In the genomic region with DNA sequence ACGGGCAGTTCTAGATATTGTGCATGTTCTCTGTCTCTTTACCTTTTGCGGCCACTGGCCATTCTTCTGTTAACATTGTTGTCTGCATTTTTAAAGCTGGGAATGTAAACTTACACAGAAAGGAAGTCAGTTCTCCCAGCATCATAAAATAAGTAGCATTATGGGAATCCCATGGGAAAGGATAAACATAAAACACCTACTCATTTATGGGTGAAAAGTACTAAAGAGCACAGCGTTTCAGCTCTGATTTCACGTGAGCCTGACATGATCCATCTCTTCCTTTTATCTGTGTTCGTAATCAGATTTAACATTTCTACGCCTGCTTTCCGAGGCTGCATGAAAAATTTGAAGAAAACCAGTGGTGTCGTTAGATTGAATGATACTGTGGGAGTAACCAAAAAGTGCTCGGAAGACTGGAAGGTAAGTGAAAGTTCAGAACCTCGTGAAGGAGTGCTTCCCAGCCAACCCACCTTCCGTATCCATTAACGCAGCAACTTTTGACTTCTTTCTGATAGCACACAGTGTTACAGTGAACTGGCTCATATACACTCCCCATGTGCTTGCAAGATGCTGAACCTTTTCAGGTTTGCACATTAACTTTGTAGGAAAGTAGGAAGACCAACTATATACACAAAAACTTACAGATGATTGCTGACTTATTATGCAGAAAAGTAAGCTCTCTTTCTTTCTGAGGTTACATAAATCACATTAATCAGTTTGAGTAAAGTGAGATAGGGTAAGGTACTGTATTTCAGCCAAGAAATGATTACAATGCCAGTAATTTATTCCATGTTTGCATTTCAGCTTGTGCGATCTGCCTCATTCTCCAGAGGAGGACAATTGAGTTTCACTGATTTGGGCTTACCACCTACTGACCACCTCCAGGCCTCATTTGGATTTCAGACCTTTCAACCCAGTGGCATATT, we compare ENCODE assay signal across 1 cellular context.
TF ChIP-seq lines count a peak whose summit lies in the region.

No MANE protein-coding gene starts in this region.

TF ChIP-seq in SK-N-SH, 30 proteins besides CTCF, POLR2A, EP300 and RAD21 (continued from another document):
- TF ChIP-seq TEAD4 (IDR thresholded peaks at IDR 0.05; ENCODE audit: borderline replicate concordance, insufficient read depth) = no peak
- TF ChIP-seq NRF1 (IDR thresholded peaks at IDR 0.05; ENCODE audit: low read depth, low read length) = no peak
- peak; percentile 54; the same call in 1 of the 2 replicates for TF ChIP-seq TCF12 (IDR thresholded peaks at IDR 0.05)
- peak; percentile 62 for TF ChIP-seq GATA2 (CRISPR knock-in tag; IDR thresholded peaks at IDR 0.05)
- TF ChIP-seq, protein P1, sequence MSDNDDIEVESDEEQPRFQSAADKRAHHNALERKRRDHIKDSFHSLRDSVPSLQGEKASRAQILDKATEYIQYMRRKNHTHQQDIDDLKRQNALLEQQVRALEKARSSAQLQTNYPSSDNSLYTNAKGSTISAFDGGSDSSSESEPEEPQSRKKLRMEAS (IDR thresholded peaks at IDR 0.05; ENCODE audit: low read depth) = no peak
- TF ChIP-seq RFX5 (IDR thresholded peaks at IDR 0.05; ENCODE audit: low read length) = no peak
- no peak for TF ChIP-seq ELF1 (IDR thresholded peaks at IDR 0.05)
- no peak for TF ChIP-seq MXI1 (IDR thresholded peaks at IDR 0.05; ENCODE audit: low read depth, low read length)
- no peak for TF ChIP-seq EZH2phosphoT487 (IDR thresholded peaks at IDR 0.05; ENCODE audit: borderline replicate concordance, low read depth)
- TF ChIP-seq PBX3 (IDR thresholded peaks at IDR 0.05) = peak; percentile 48; the same call in 1 of the 2 replicates
- no peak for TF ChIP-seq CHD2 (IDR thresholded peaks at IDR 0.05; ENCODE audit: low read length, partially characterized antibody)
- no peak for TF ChIP-seq SMC3 (IDR thresholded peaks at IDR 0.05; ENCODE audit: low read depth, low read length)
- TF ChIP-seq, protein P2, sequence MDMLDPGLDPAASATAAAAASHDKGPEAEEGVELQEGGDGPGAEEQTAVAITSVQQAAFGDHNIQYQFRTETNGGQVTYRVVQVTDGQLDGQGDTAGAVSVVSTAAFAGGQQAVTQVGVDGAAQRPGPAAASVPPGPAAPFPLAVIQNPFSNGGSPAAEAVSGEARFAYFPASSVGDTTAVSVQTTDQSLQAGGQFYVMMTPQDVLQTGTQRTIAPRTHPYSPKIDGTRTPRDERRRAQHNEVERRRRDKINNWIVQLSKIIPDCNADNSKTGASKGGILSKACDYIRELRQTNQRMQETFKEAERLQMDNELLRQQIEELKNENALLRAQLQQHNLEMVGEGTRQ (IDR thresholded peaks at IDR 0.05; ENCODE audit: borderline replicate concordance, low read depth, low read length) = no peak
- no peak for TF ChIP-seq FOSL2 (IDR thresholded peaks at IDR 0.05; ENCODE audit: borderline replicate concordance, low read depth)
- no peak for TF ChIP-seq FOXM1 (IDR thresholded peaks at IDR 0.05; ENCODE audit: low read depth)
- TF ChIP-seq, protein P3, sequence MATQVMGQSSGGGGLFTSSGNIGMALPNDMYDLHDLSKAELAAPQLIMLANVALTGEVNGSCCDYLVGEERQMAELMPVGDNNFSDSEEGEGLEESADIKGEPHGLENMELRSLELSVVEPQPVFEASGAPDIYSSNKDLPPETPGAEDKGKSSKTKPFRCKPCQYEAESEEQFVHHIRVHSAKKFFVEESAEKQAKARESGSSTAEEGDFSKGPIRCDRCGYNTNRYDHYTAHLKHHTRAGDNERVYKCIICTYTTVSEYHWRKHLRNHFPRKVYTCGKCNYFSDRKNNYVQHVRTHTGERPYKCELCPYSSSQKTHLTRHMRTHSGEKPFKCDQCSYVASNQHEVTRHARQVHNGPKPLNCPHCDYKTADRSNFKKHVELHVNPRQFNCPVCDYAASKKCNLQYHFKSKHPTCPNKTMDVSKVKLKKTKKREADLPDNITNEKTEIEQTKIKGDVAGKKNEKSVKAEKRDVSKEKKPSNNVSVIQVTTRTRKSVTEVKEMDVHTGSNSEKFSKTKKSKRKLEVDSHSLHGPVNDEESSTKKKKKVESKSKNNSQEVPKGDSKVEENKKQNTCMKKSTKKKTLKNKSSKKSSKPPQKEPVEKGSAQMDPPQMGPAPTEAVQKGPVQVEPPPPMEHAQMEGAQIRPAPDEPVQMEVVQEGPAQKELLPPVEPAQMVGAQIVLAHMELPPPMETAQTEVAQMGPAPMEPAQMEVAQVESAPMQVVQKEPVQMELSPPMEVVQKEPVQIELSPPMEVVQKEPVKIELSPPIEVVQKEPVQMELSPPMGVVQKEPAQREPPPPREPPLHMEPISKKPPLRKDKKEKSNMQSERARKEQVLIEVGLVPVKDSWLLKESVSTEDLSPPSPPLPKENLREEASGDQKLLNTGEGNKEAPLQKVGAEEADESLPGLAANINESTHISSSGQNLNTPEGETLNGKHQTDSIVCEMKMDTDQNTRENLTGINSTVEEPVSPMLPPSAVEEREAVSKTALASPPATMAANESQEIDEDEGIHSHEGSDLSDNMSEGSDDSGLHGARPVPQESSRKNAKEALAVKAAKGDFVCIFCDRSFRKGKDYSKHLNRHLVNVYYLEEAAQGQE (IDR thresholded peaks at IDR 0.05; ENCODE audit: low read depth, low read length) = no peak
- no peak for TF ChIP-seq MEF2A (IDR thresholded peaks at IDR 0.05; ENCODE audit: borderline replicate concordance, low read depth)
- no peak for TF ChIP-seq RCOR1 (IDR thresholded peaks at IDR 0.05; ENCODE audit: low read length)
- TF ChIP-seq JUND (IDR thresholded peaks at IDR 0.05) = 0 out of 2 replicates have a peak, but pooled peaks have one; percentile 19
- TF ChIP-seq FOXJ3 (CRISPR knock-in tag; IDR thresholded peaks at IDR 0.05) = no peak
- TF ChIP-seq GABPA (IDR thresholded peaks at IDR 0.05; ENCODE audit: low read depth) = no peak
